ENCODE assay signal across 22 cellular contexts in genomic region chr3:131856171-131856570, GRCh38.
DNase-seq lines count a peak whose midpoint lies in the region; ATAC-seq, FAIRE-seq and TF ChIP-seq lines count a peak whose summit lies in the region.
"Had no signal": no experiment of that assay in that cellular context is flagged by ENCODE, and none has a peak within 500 bp of the region (broad histone marks: within the 10 kb centered on the region; RNA-seq: fewer than 3 reads in every experiment).

No MANE protein-coding gene starts in this region.

- no peak for TF ChIP-seq CTCF in MCF 10A (IDR thresholded peaks at IDR 0.05; ENCODE audit: unreplicated experiment)
- no peak for TF ChIP-seq CTCF in breast epithelium (IDR thresholded peaks at IDR 0.05)
- no peak for TF ChIP-seq CTCF in bronchial epithelial cell (IDR thresholded peaks at IDR 0.05; ENCODE audit: insufficient read depth, low read length, severe bottlenecking)
- TF ChIP-seq CTCF in keratinocyte (optimal IDR thresholded peaks at IDR 0.05 in 1 of 3, IDR thresholded peaks at IDR 0.05 in 1 of 3, conservative IDR thresholded peaks at IDR 0.05 in 1 of 3; ENCODE audit: extremely low read depth in 1 of 3, insufficient read depth in 2 of 3, low read length in 3 of 3): no peak

- no peak overlapping the region for H3K4me3 Mint-ChIP-seq in MCF 10A (ENCODE audit: unreplicated experiment)
- H3K4me3 Mint-ChIP-seq: CD14-positive monocyte; CD4-positive, alpha-beta memory T cell; IgD-negative memory B cell had no signal

- no peaks in the 10 kb centered on the region for H3K9me1 ChIP-seq in keratinocyte (ENCODE audit: control insufficient read depth, extremely low read depth, insufficient read depth, low read length)

- DNase-seq in MCF 10A (ENCODE audit: unreplicated experiment) (peak; percentile 44), breast epithelium (ENCODE audit: low spot score in 2 of 2) (no peak), bronchial epithelial cell (ENCODE audit: low read depth) (peak; percentile 62), keratinocyte (ENCODE audit: low read depth, low spot score) (peak; percentile 2), RKO (ENCODE audit: low spot score) (no peak)
- DNase-seq: CD4-positive, alpha-beta memory T cell; DMS153; DMS79; GDM1; GM23248; KBM-7 had no signal

- H3K4me3 ChIP-seq in breast epithelium (no peak overlapping the region), bronchial epithelial cell (ENCODE audit: low read depth, low read length) (no peak overlapping the region), keratinocyte (ENCODE audit: control insufficient read depth in 2 of 3, extremely low read depth in 1 of 3, insufficient read depth in 2 of 3, low read depth in 1 of 3, low read length in 3 of 3) (no peak overlapping the region)
- H3K4me3 ChIP-seq: BLaER1, GM23248, HAP-1 had no signal

- no peaks in the 10 kb centered on the region for H4K20me1 ChIP-seq in keratinocyte (ENCODE audit: control insufficient read depth, extremely low read depth, insufficient read depth, low read length)
- H4K20me1 ChIP-seq: BLaER1 had no signal

- H3K9me3 ChIP-seq in breast epithelium (no peaks in the 10 kb centered on the region), keratinocyte (ENCODE audit: control insufficient read depth, low read depth, low read length) (no peaks in the 10 kb centered on the region)
- H3K9me3 ChIP-seq: BLaER1, HAP-1 had no signal

- intact Hi-C loops in MCF 10A (cut with micrococcal nuclease) (no loop called here), breast epithelium (cut with DNase I; ENCODE audit: low total_unique reads) (no loop called here)

- H3K4me2 ChIP-seq in keratinocyte (ENCODE audit: control insufficient read depth, extremely low read depth, insufficient read depth, low read depth, low read length): no peak overlapping the region
- H3K4me2 ChIP-seq: BLaER1 had no signal

- no peaks in the 10 kb centered on the region for H3K27me3 ChIP-seq in breast epithelium
- no peaks in the 10 kb centered on the region for H3K27me3 ChIP-seq in bronchial epithelial cell (ENCODE audit: control insufficient read depth, insufficient read depth, low read length)
- no peaks in the 10 kb centered on the region for H3K27me3 ChIP-seq in keratinocyte (ENCODE audit: control insufficient read depth, extremely low read depth, insufficient read depth, low read length)
- H3K27me3 ChIP-seq: BLaER1 had no signal

- no peak for TF ChIP-seq POLR2A in breast epithelium (IDR thresholded peaks at IDR 0.05)

- CTCF ChIA-PET in MCF 10A (lab: Yijun Ruan, JAX): interaction anchor here (0.7 to 1.0 kb wide), 2 partner anchors 16 to 151 kb away, joined by 3 read pairs; no protein-coding TSS in a partner anchor

- H3K36me3 ChIP-seq in breast epithelium (no peaks in the 10 kb centered on the region), bronchial epithelial cell (ENCODE audit: control insufficient read depth, insufficient read depth, low read length) (no peaks in the 10 kb centered on the region), keratinocyte (ENCODE audit: control insufficient read depth in 2 of 2, extremely low read depth in 1 of 2, insufficient read depth in 2 of 2, low read length in 2 of 2) (no peaks in the 10 kb centered on the region)
- H3K36me3 ChIP-seq: BLaER1, HAP-1 had no signal

- H3K27ac ChIP-seq in breast epithelium (no peak overlapping the region), keratinocyte (ENCODE audit: control insufficient read depth, insufficient read depth, low read length) (no peak overlapping the region)
- H3K27ac ChIP-seq: 22Rv1, BLaER1, GM23248, HL-60 had no signal

- H3K9ac ChIP-seq in keratinocyte (ENCODE audit: control insufficient read depth, extremely low read depth, insufficient read depth, low read length): no peak overlapping the region
- H3K9ac ChIP-seq: BLaER1, GM23248 had no signal

- H3K4me1 ChIP-seq in breast epithelium (no peaks in the 10 kb centered on the region), keratinocyte (ENCODE audit: control insufficient read depth, extremely low read depth, insufficient read depth, low read length) (no peaks in the 10 kb centered on the region)
- H3K4me1 ChIP-seq: HAP-1 had no signal

- H2AFZ ChIP-seq in keratinocyte (ENCODE audit: control insufficient read depth, low read length): no peak overlapping the region
- H2AFZ ChIP-seq: GM23248 had no signal

- no TSS peak for BruUV-seq in MCF 10A (replicated peaks; lab: Mats Ljungman, UMichigan)

- H3K36me3 Mint-ChIP-seq in MCF 10A (ENCODE audit: insufficient read depth, unreplicated experiment): no peaks in the 10 kb centered on the region
- H3K36me3 Mint-ChIP-seq: CD14-positive monocyte; CD4-positive, alpha-beta memory T cell; IgD-negative memory B cell had no signal

- dilution Hi-C loops in keratinocyte (cut with MboI; ENCODE audit: extremely low pct_ligation_motif_present, low sequenced_read_pairs): no loop called here

- FAIRE-seq in bronchial epithelial cell (lab: Jason Lieb, UNC) (no peak), keratinocyte (lab: Jason Lieb, UNC) (no peak)
- FAIRE-seq: GM12892, GM19239, HTR-8/SVneo had no signal

- H3K27me3 Mint-ChIP-seq in MCF 10A (ENCODE audit: insufficient read depth, unreplicated experiment): no peaks in the 10 kb centered on the region
- H3K27me3 Mint-ChIP-seq: CD4-positive, alpha-beta memory T cell; IgD-negative memory B cell had no signal

- no peaks in the 10 kb centered on the region for H3K4me1 Mint-ChIP-seq in MCF 10A (ENCODE audit: insufficient read depth, unreplicated experiment)
- H3K4me1 Mint-ChIP-seq: CD14-positive monocyte; CD4-positive, alpha-beta memory T cell; IgD-negative memory B cell had no signal

- H3K79me2 ChIP-seq in keratinocyte (ENCODE audit: control insufficient read depth, insufficient read depth, low read length): no peaks in the 10 kb centered on the region

- H3K27ac Mint-ChIP-seq in MCF 10A (ENCODE audit: low read depth, unreplicated experiment): no peak overlapping the region
- H3K27ac Mint-ChIP-seq: CD14-positive monocyte; CD4-positive, alpha-beta memory T cell; IgD-negative memory B cell had no signal

- POLR2A ChIA-PET in MCF 10A (lab: Yijun Ruan, JAX): no interaction called here

- H3K9me3 Mint-ChIP-seq in MCF 10A (ENCODE audit: unreplicated experiment): no peaks in the 10 kb centered on the region

- ATAC-seq in HG03139 (IDR thresholded peaks at IDR 0.05; ENCODE audit: unreplicated experiment) (no peak), HG02870 (IDR thresholded peaks at IDR 0.05; ENCODE audit: unreplicated experiment) (no peak)

Comparison
In these comparisons a context has a peak if more than half of its experiments do, and no peak if none do; other contexts are left out.
1. DNase-seq: peak in MCF 10A (single experiment), bronchial epithelial cell (single experiment) and keratinocyte (single experiment); none in breast epithelium (0 of 2) and RKO (single experiment).